In genomic region chr6:14476793-14477531, GRCh38 we compare ENCODE assay signal across 9 cellular contexts.
A peak's percentile ranks its signal among the peaks of the same experiment; 100 is the strongest.
DNase-seq lines count a peak whose midpoint lies in the region; ATAC-seq, FAIRE-seq and TF ChIP-seq lines count a peak whose summit lies in the region.
"Had no signal": no experiment of that assay in that cellular context is flagged by ENCODE, and none has a peak within 500 bp of the region (broad histone marks: within the 10 kb centered on the region; RNA-seq: fewer than 3 reads in every experiment).

No MANE protein-coding gene starts in this region.

- peaks cover 0 to 6% (median 5%) of the 10 kb centered on the region in 5 donors for H3K9me3 Mint-ChIP-seq in CD8-positive, alpha-beta memory T cell

- no peak overlapping the region for H3K4me3 Mint-ChIP-seq in CD8-positive, alpha-beta memory T cell

- no peak for TF ChIP-seq POLR2A in prostate gland (IDR thresholded peaks at IDR 0.05)

- 16% methylated on average over 12 of the region's 12 CpGs for WGBS in prostate gland

- intact Hi-C loops in prostate gland (cut with DNase I): loop anchor here (2.0 kb wide), 1 partner anchor 36 kb away; no protein-coding TSS in a partner anchor

- no peaks in the 10 kb centered on the region for H3K4me1 Mint-ChIP-seq in CD8-positive, alpha-beta memory T cell

- H3K4me1 ChIP-seq in CD8-positive, alpha-beta memory T cell (ENCODE audit: insufficient read depth, low read length): no peaks in the 10 kb centered on the region
- no peaks in the 10 kb centered on the region for H3K4me1 ChIP-seq in prostate gland (replicated peaks)

- peak; percentile 84 for FAIRE-seq in RCC 7860 (lab: Jason Lieb, UNC)

- H3K4me3 ChIP-seq in CD8-positive, alpha-beta memory T cell (ENCODE audit: low read length): no peak overlapping the region
- H3K4me3 ChIP-seq in prostate gland: no peak overlapping the region

- no peak for DNase-seq in CD8-positive, alpha-beta memory T cell
- peak; percentile 94 for DNase-seq in RCC 7860 (ENCODE audit: low spot score)
- DNase-seq in foreskin melanocyte: peak; percentile 58
- DNase-seq in prostate gland (ENCODE audit: low spot score): peak; percentile 20
- DNase-seq in activated naive CD4-positive, alpha-beta T cell (lab: John Stamatoyannopoulos, UW): no peak
- DNase-seq in activated CD4-positive, alpha-beta T cell treated with anti-CD3 and anti-CD28 coated beads for 1 hour: no peak
- DNase-seq in activated CD8-positive, alpha-beta memory T cell treated with anti-CD3 and anti-CD28 coated beads for 24 hours: no peak
- DNase-seq: occipital lobe had no signal

- no peaks in the 10 kb centered on the region for H3K9me3 ChIP-seq in CD8-positive, alpha-beta memory T cell (ENCODE audit: low read length)
- H3K9me3 ChIP-seq in prostate gland: no peaks in the 10 kb centered on the region

- H3K27me3 ChIP-seq in CD8-positive, alpha-beta memory T cell (ENCODE audit: insufficient read depth, low read length, poor library complexity, severe bottlenecking): no peaks in the 10 kb centered on the region
- H3K27me3 ChIP-seq in prostate gland (replicated peaks; ENCODE audit: insufficient read depth): no peaks in the 10 kb centered on the region

- H3K27ac Mint-ChIP-seq in CD8-positive, alpha-beta memory T cell: no peak overlapping the region

- no peak for TF ChIP-seq CTCF in prostate gland (IDR thresholded peaks at IDR 0.05)

- H3K27ac ChIP-seq in CD8-positive, alpha-beta memory T cell (ENCODE audit: low read depth, low read length): peak overlapping the region; percentile 53
- peak overlapping the region; percentile 18 to 48 for H3K27ac ChIP-seq in prostate gland

- peaks cover 0 to 4% (median 0%) of the 10 kb centered on the region in 3 donors for H3K36me3 Mint-ChIP-seq in CD8-positive, alpha-beta memory T cell

- CTCF ChIA-PET in CD8-positive, alpha-beta memory T cell (lab: Charles Lee): no interaction called here

- ATAC-seq in HG02798 (IDR thresholded peaks at IDR 0.05; ENCODE audit: poor library complexity, unreplicated experiment): no peak

- no peaks in the 10 kb centered on the region for H3K36me3 ChIP-seq in CD8-positive, alpha-beta memory T cell (ENCODE audit: insufficient read depth, low read length)
- H3K36me3 ChIP-seq in prostate gland: no peaks in the 10 kb centered on the region

- POLR2A ChIA-PET in CD8-positive, alpha-beta memory T cell (lab: Charles Lee): no interaction called here

- peaks cover 5 to 6% of the 10 kb centered on the region in 2 donors for H3K27me3 Mint-ChIP-seq in CD8-positive, alpha-beta memory T cell

Comparison
In these comparisons a context has a peak if more than half of its experiments do, and no peak if none do; other contexts are left out.
1. DNase-seq: peak in RCC 7860 (single experiment), foreskin melanocyte (single experiment) and prostate gland (single experiment); none in CD8-positive, alpha-beta memory T cell (0 of 5), activated naive CD4-positive, alpha-beta T cell (0 of 4), activated CD4-positive, alpha-beta T cell treated with anti-CD3 and anti-CD28 coated beads for 1 hour (single experiment) and activated CD8-positive, alpha-beta memory T cell treated with anti-CD3 and anti-CD28 coated beads for 24 hours (single experiment).